In genomic region chr15:27463699-27464098, GRCh38 we compare ENCODE assay signal across 30 cellular contexts.
"Had no signal": no experiment of that assay in that cellular context is flagged by ENCODE, and none has a peak within 500 bp of the region (broad histone marks: within the 10 kb centered on the region; RNA-seq: fewer than 3 reads in every experiment).

No MANE protein-coding gene starts in this region.

- H2AFZ ChIP-seq: neural progenitor cell had no signal

- DNase-seq: hypothalamus; immature natural killer cell; kidney; left colon; left ventricle myocardium inferior; mesendoderm; naive B cell; natural killer cell; nephron progenitor cell; pancreas; retina; right cardiac atrium; stimulated activated CD4-positive, alpha-beta T cell treated with anti-CD3 and anti-CD28 coated beads, Interleukin-12 subunit alpha, Interleukin-12 subunit beta, amount 100 ng/mL, for 4 hours; stimulated activated CD4-positive, alpha-beta T cell treated with anti-CD3 and anti-CD28 coated beads, Interleukin-15, amount 100 ng/mL, for 24 hours; stimulated activated CD4-positive, alpha-beta T cell treated with anti-CD3 and anti-CD28 coated beads, Interleukin-2, amount 100 ng/mL, for 24 hours; stimulated activated CD4-positive, alpha-beta T cell treated with anti-CD3 and anti-CD28 coated beads, Interleukin-4, amount 100 ng/mL, for 1 hour; stimulated activated naive B cell treated with anti-CD40 and anti-IgM and Interleukin-4, amounts not matched to agents 10 μg/mL and 1 μg/mL and 100 μg/mL, for 72 hours; stimulated activated naive CD8-positive, alpha-beta T cell treated with anti-CD3 and anti-CD28 coated beads, Interleukin-15, Interleukin-2, amounts not matched to agents 100 U/mL and 50 U/mL, for 24 hours; stomach; testis; thyroid gland; transverse colon; upper lobe of left lung had no signal

- H3K4me1 ChIP-seq: left ventricle myocardium inferior, neural progenitor cell, pancreas, prostate gland, stomach, testis, transverse colon, upper lobe of left lung, vagina had no signal

- H3K9ac ChIP-seq: neural progenitor cell had no signal

- H3K27ac ChIP-seq: left ventricle myocardium inferior, neural progenitor cell, pancreas, prostate gland, skin epidermis, stomach, testis, thyroid gland, transverse colon, upper lobe of left lung, vagina had no signal

- FAIRE-seq: islet of Langerhans, kidney, pancreas had no signal

- H3K9me3 ChIP-seq: left ventricle myocardium inferior, pancreas, prostate gland, testis, thyroid gland, transverse colon, upper lobe of left lung, vagina had no signal

- ATAC-seq: left colon; natural killer cell; pancreas; right cardiac atrium; sciatic nerve; stimulated activated naive B cell treated with anti-CD40 and anti-IgM and Interleukin-4, amounts not matched to agents 10 μg/mL and 1 μg/mL and 100 μg/mL, for 72 hours; stimulated activated naive CD8-positive, alpha-beta T cell treated with anti-CD3 and anti-CD28 coated beads, Interleukin-15, Interleukin-2, amounts not matched to agents 100 U/mL and 50 U/mL, for 24 hours had no signal

- H3K27me3 ChIP-seq: neural progenitor cell, pancreas, stomach, testis, thyroid gland, transverse colon, upper lobe of left lung, vagina had no signal

- H3K36me3 ChIP-seq: left ventricle myocardium inferior, neural progenitor cell, pancreas, prostate gland, stomach, thyroid gland, transverse colon, upper lobe of left lung, vagina had no signal

- H3K4me3 ChIP-seq: left ventricle myocardium inferior, lung, neural progenitor cell, pancreas, prostate gland, skin epidermis, stomach, testis, thyroid gland, transverse colon, upper lobe of left lung, vagina had no signal

- H3K4me2 ChIP-seq: neural progenitor cell had no signal
